ENCODE assay signal across 8 cellular contexts in the genomic region with DNA sequence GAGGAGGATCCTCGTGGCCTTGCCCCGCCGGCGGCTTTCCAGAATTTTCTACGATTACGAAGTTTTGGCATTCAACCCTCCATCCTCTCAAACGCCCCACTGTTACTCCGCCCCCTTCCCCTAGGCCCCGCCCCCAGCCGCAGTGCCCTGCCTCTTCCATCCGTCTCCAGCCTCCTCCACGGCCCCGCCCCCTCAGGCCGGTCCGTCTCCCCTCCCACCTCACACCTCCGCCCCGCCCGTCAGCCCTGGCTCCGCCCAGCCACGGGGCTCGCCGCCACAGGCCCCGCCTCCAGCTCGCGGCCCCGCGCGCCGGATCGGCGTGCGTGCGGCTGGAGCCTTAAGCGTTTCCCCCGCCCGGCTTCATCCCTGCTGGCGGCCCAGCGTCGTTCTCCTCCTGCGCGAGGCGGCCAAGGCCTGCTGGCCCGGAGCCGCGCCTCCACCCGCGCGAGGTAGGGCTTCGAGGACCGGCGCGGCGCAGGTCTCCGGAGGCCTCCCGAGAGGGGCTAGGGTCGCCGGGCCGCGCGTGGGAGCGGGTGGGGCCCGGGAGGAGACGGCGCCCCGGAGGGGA. TPM values are rescaled to one million over a fixed set of nuclear protein-coding genes. Genes with fewer than 3 reads are reported as not detected.
DNase-seq lines count a peak whose midpoint lies in the region; ATAC-seq lines count a peak whose summit lies in the region.

C17orf67 (minus strand) TSS at position 109 of the 568 bp plus-strand sequence. CDS start 18,110 bp downstream, outside the sequence.
DGKE (plus strand) TSS at position 340 of the 568 bp plus-strand sequence. CDS start 645 bp downstream, outside the sequence.

- H3K36me3 Mint-ChIP-seq in CD4-positive, alpha-beta memory T cell: peaks cover 5 to 21% of the 10 kb centered on the region in 2 donors
- H3K36me3 Mint-ChIP-seq in memory B cell: peaks cover 11% of the 10 kb centered on the region

- H3K4me3 Mint-ChIP-seq in CD4-positive, alpha-beta memory T cell: peak within 1 kb of the TSS; percentile 95 to 98 (median 96)
- H3K4me3 Mint-ChIP-seq in memory B cell: peak within 1 kb of the TSS; percentile 95

- H3K9me3 ChIP-seq in CD4-positive, alpha-beta memory T cell (ENCODE audit: control insufficient read depth in 1 of 2, low read length in 2 of 2): no peaks in the 10 kb centered on the region

- intact Hi-C loops in CD4-positive, alpha-beta memory T cell (cut with micrococcal nuclease): loop anchor here (1.0 to 5.0 kb wide), 9 partner anchors 15 to 1865 kb away; partner anchors contain the start of genes AKAP1, COIL, COX11 and MSI2

- no peaks in the 10 kb centered on the region for H3K9me3 Mint-ChIP-seq in CD4-positive, alpha-beta memory T cell
- H3K9me3 Mint-ChIP-seq in memory B cell: no peaks in the 10 kb centered on the region

- H3K4me1 ChIP-seq in CD4-positive, alpha-beta memory T cell (ENCODE audit: insufficient read depth, low read length): peaks cover 67% of the 10 kb centered on the region

- H3K36me3 ChIP-seq in CD4-positive, alpha-beta memory T cell (ENCODE audit: insufficient read depth, low read length): no peaks in the 10 kb centered on the region

- H3K27me3 Mint-ChIP-seq in CD4-positive, alpha-beta memory T cell: no peaks in the 10 kb centered on the region
- no peaks in the 10 kb centered on the region for H3K27me3 Mint-ChIP-seq in memory B cell

- DNase-seq in CD4-positive, alpha-beta memory T cell: peak; percentile 98 to 99 (median 98)
- peak; percentile 97 for DNase-seq in NCI-H774 (lab: John Stamatoyannopoulos, UW)
- peak; percentile 96 to 99 for DNase-seq in activated CD8-positive, alpha-beta memory T cell treated with anti-CD3 and anti-CD28 coated beads for 1 hour (ENCODE audit: extremely low read depth in 1 of 2, low read depth in 1 of 2)
- DNase-seq in effector CD4-positive, alpha-beta T cell: peak; percentile 98
- DNase-seq in memory B cell (ENCODE audit: low spot score in 2 of 2): peak; percentile 99
- peak; percentile 99 for DNase-seq in stimulated activated CD8-positive, alpha-beta memory T cell treated with anti-CD3 and anti-CD28 coated beads, Interleukin-12 subunit alpha, Interleukin-12 subunit beta, amount 100 ng/mL, for 1 hour (ENCODE audit: low read depth)

- peaks cover 43 to 75% (median 57%) of the 10 kb centered on the region in 4 donors for H3K4me1 Mint-ChIP-seq in CD4-positive, alpha-beta memory T cell
- peaks cover 38% of the 10 kb centered on the region for H3K4me1 Mint-ChIP-seq in memory B cell

- POLR2A ChIA-PET in CD4-positive, alpha-beta memory T cell (lab: Charles Lee; ENCODE audit: partially characterized antibody): interaction anchor here (0.6 to 3.1 kb wide), 17 partner anchors 9 to 1173 kb away, joined by 3 to 31 read pairs (median 4); partner anchors contain the start of genes AKAP1, SCPEP1 and SRSF1

- ATAC-seq in GM19455 (IDR thresholded peaks at IDR 0.05; ENCODE audit: unreplicated experiment): peak; percentile 63
- peak; percentile 25 for ATAC-seq in HG03575 (IDR thresholded peaks at IDR 0.05; ENCODE audit: extremely low read depth, insufficient number of reproducible peaks, low FRiP score, unreplicated experiment)
- ATAC-seq in memory B cell (ENCODE audit: low read depth): peak; percentile 83

- peak within 1 kb of the TSS; percentile 79 for H3K27ac ChIP-seq in CD4-positive, alpha-beta memory T cell (ENCODE audit: low read depth, low read length)

- no peaks in the 10 kb centered on the region for H3K27me3 ChIP-seq in CD4-positive, alpha-beta memory T cell (ENCODE audit: insufficient read depth, low read length)

- CTCF ChIA-PET in CD4-positive, alpha-beta memory T cell (lab: Charles Lee; ENCODE audit: partially characterized antibody): interaction anchor here (1.9 to 4.0 kb wide), 2 partner anchors 9 to 15 kb away, joined by 4 to 38 read pairs; no protein-coding TSS in a partner anchor

- H3K4me3 ChIP-seq in CD4-positive, alpha-beta memory T cell (ENCODE audit: low read length in 2 of 2): peak within 1 kb of the TSS; percentile 49 to 88

- peak within 1 kb of the TSS; percentile 92 to 97 (median 95) for H3K27ac Mint-ChIP-seq in CD4-positive, alpha-beta memory T cell
- peak within 1 kb of the TSS; percentile 87 for H3K27ac Mint-ChIP-seq in memory B cell

RNA-seq across cellular contexts. Expression of gene C17orf67, which starts in this region (rescaled TPM):
- 10 to 100 TPM in 1 of 2 experiments, 1 to 10 TPM in 1; 9.5 to 11.2 TPM for total RNA-seq in CD4-positive, alpha-beta memory T cell
- polyA plus RNA-seq in CD4-positive, alpha-beta memory T cell: 1 to 10 TPM in 1 of 2 donors, under 1 TPM in 1; 0.81 to 2.9 TPM

RNA-seq across cellular contexts. Expression of gene DGKE, which starts in this region (rescaled TPM):
- total RNA-seq in CD4-positive, alpha-beta memory T cell: 10 to 100 TPM; 36.7 to 37.7 TPM
- 1 to 10 TPM; 4.3 to 7.2 TPM for polyA plus RNA-seq in CD4-positive, alpha-beta memory T cell

Comparison
In these comparisons a context has a peak if more than half of its experiments do, and no peak if none do; other contexts are left out.
1. Peak in every context shown above with its lines: DNase-seq, ATAC-seq, H3K4me3 ChIP-seq and H3K27ac ChIP-seq.
2. ATAC-seq: peak in every context shown above with its lines; median percentile 83 in memory B cell; 63 in GM19455; 25 in HG03575.